Comparison of ENCODE assay signal across 18 cellular contexts in genomic region chr3:107627962-107628542, GRCh38.
DNase-seq lines count a peak whose midpoint lies in the region; ATAC-seq and TF ChIP-seq lines count a peak whose summit lies in the region.
"Had no signal": no experiment of that assay in that cellular context is flagged by ENCODE, and none has a peak within 500 bp of the region (broad histone marks: within the 10 kb centered on the region; RNA-seq: fewer than 3 reads in every experiment).

No MANE protein-coding gene starts in this region.

- no peak overlapping the region for H3K27ac Mint-ChIP-seq in CD14-positive monocyte
- H3K27ac Mint-ChIP-seq: activated naive CD4-positive, alpha-beta T cell treated with anti-CD3 and anti-CD28 coated beads, Interleukin-2, amount 10 ng/mL, durations not matched to agents 7 days and 5 days; naive B cell had no signal

- no peak for DNase-seq in CD14-positive monocyte (ENCODE audit: low spot score)
- no peak for DNase-seq in IMR-90
- DNase-seq in SK-MEL-5 (ENCODE audit: low read depth, low spot score), result peak; percentile 25
- no peak for DNase-seq in foreskin keratinocyte
- no peak for DNase-seq in MG63
- DNase-seq in NCI-H82 (lab: John Stamatoyannopoulos, UW), result no peak
- no peak for DNase-seq in LoVo (ENCODE audit: low spot score)
- no peak for DNase-seq in hepatic stellate cell (ENCODE audit: low spot score)
- DNase-seq: activated CD8-positive, alpha-beta memory T cell treated with anti-CD3 and anti-CD28 coated beads, Interleukin-2, amount 50 U/mL, for 4 hours; activated naive CD4-positive, alpha-beta T cell treated with anti-CD3 and anti-CD28 coated beads, Interleukin-2, amount 10 ng/mL, durations not matched to agents 7 days and 5 days; C1 segment of cervical spinal cord; hypothalamus; naive B cell; NCI-H187; stimulated activated CD4-positive, alpha-beta T cell treated with anti-CD3 and anti-CD28 coated beads, Interleukin-2, amount 100 ng/mL, for 48 hours; trophoblast cell had no signal

- H2AFZ ChIP-seq in IMR-90 (replicated peaks; ENCODE audit: low read length, poor library complexity), result no peak overlapping the region

- H4K91ac ChIP-seq in IMR-90 (ENCODE audit: insufficient read depth, low read depth, low read length), result no peak overlapping the region

- CTCF ChIA-PET in IMR-90 (lab: Yijun Ruan, JAX), result interaction anchor here (1.0 kb wide), 1 partner anchor 11 kb away, joined by 3 read pairs; no protein-coding TSS in a partner anchor

- no peak overlapping the region for H3K4me3 Mint-ChIP-seq in CD14-positive monocyte
- H3K4me3 Mint-ChIP-seq: activated naive CD4-positive, alpha-beta T cell treated with anti-CD3 and anti-CD28 coated beads, Interleukin-2, amount 10 ng/mL, durations not matched to agents 7 days and 5 days; naive B cell; WTC11 had no signal

- intact Hi-C loops in CD14-positive monocyte (cut with micrococcal nuclease) (no loop called here), IMR-90 (cut with micrococcal nuclease) (no loop called here)

- no peaks in the 10 kb centered on the region for H3K4me1 ChIP-seq in IMR-90 (ENCODE audit: control insufficient read depth, insufficient read depth, low read length)
- H3K4me1 ChIP-seq in foreskin keratinocyte, result peaks cover 4% of the 10 kb centered on the region

- H2BK120ac ChIP-seq in IMR-90 (ENCODE audit: low read depth, low read length), result no peak overlapping the region

- POLR2A ChIA-PET in IMR-90 (lab: Charles Lee; ENCODE audit: unreplicated experiment), result no interaction called here

- H3K18ac ChIP-seq in IMR-90 (ENCODE audit: low read depth, low read length), result no peak overlapping the region

- no peak for TF ChIP-seq POLR2A in IMR-90 (IDR thresholded peaks at IDR 0.05; ENCODE audit: low read depth, low read length)

- H4K20me1 ChIP-seq in IMR-90 (ENCODE audit: insufficient read depth, low read length), result no peaks in the 10 kb centered on the region

- no TSS peak for BruUV-seq in IMR-90 (replicated peaks; lab: Mats Ljungman, UMichigan)

- H3K79me1 ChIP-seq in IMR-90 (ENCODE audit: low read depth in 1 of 2, low read length in 2 of 2), result peaks cover 0 to 15% of the 10 kb centered on the region in 2 experiments; a peak in 3 of 4 replicates

- H3K56ac ChIP-seq in IMR-90 (ENCODE audit: extremely low read depth, insufficient read depth, low read length), result no peak overlapping the region

- H2AK9ac ChIP-seq in IMR-90 (replicated peaks; ENCODE audit: low read depth, low read length, poor library complexity), result no peak overlapping the region

- TF ChIP-seq RAD21 in IMR-90 (IDR thresholded peaks at IDR 0.05; ENCODE audit: low read length), result no peak

- no peaks in the 10 kb centered on the region for H3K27me3 Mint-ChIP-seq in CD14-positive monocyte (ENCODE audit: low read depth in 3 of 3)
- H3K27me3 Mint-ChIP-seq: activated naive CD4-positive, alpha-beta T cell treated with anti-CD3 and anti-CD28 coated beads, Interleukin-2, amount 10 ng/mL, durations not matched to agents 7 days and 5 days; naive B cell had no signal

- H3K4ac ChIP-seq in IMR-90 (ENCODE audit: low read depth, low read length), result no peak overlapping the region

- H3K4me3 ChIP-seq in IMR-90 (ENCODE audit: insufficient read depth, low read depth, low read length) (no peak overlapping the region), MG63 (no peak overlapping the region)
- H3K4me3 ChIP-seq: right atrium auricular region had no signal

- no peak overlapping the region for H3K4me2 ChIP-seq in IMR-90 (ENCODE audit: low read depth, low read length)

- H3K36me3 ChIP-seq in IMR-90 (ENCODE audit: control insufficient read depth, insufficient read depth, low read length) (no peaks in the 10 kb centered on the region), MG63 (no peaks in the 10 kb centered on the region)
- H3K36me3 ChIP-seq: right atrium auricular region had no signal

- H2BK5ac ChIP-seq in IMR-90 (ENCODE audit: low read depth, low read length, poor library complexity, severe bottlenecking), result no peak overlapping the region

- H3K14ac ChIP-seq in IMR-90 (replicated peaks; ENCODE audit: low read depth, low read length), result no peak overlapping the region

- no peak for ATAC-seq in IMR-90 (ENCODE audit: low read depth)
- no peak for ATAC-seq in foreskin keratinocyte
- ATAC-seq: WTC11 had no signal

- H3K23ac ChIP-seq in IMR-90 (ENCODE audit: low read depth, low read length), result no peak overlapping the region

- no peak overlapping the region for H4K5ac ChIP-seq in IMR-90 (ENCODE audit: low read depth, low read length)

- no peaks in the 10 kb centered on the region for H3K9me3 Mint-ChIP-seq in CD14-positive monocyte
- H3K9me3 Mint-ChIP-seq: activated naive CD4-positive, alpha-beta T cell treated with anti-CD3 and anti-CD28 coated beads, Interleukin-2, amount 10 ng/mL, durations not matched to agents 7 days and 5 days; naive B cell; WTC11 had no signal

- H3K9ac ChIP-seq in IMR-90 (ENCODE audit: low read depth, low read length), result no peak overlapping the region

- no peak overlapping the region for H4K8ac ChIP-seq in IMR-90 (ENCODE audit: low read depth in 2 of 2, low read length in 2 of 2)

- H3K27me3 ChIP-seq in IMR-90 (ENCODE audit: control insufficient read depth, insufficient read depth, low read length), result no peaks in the 10 kb centered on the region
- H3K27me3 ChIP-seq in foreskin keratinocyte, result no peaks in the 10 kb centered on the region
- H3K27me3 ChIP-seq in MG63, result no peaks in the 10 kb centered on the region
- H3K27me3 ChIP-seq: right atrium auricular region had no signal

- in situ Hi-C loops in IMR-90 (cut with MboI; ENCODE audit: low sequenced_read_pairs) (no loop called here), SK-MEL-5 (cut with HindIII; ENCODE audit: low pct_unique_long_range_greater_than_20kb, low sequenced_read_pairs) (no loop called here)

- H3K4me1 Mint-ChIP-seq in CD14-positive monocyte, result peaks cover 49% of the 10 kb centered on the region

- TF ChIP-seq CTCF in CD14-positive monocyte (IDR thresholded peaks at IDR 0.05) (peak; percentile 31), IMR-90 (conservative IDR thresholded peaks at IDR 0.05; ENCODE audit: low read depth, low read length) (peak; percentile 25; the same call in 1 of the 2 replicates), foreskin keratinocyte (conservative IDR thresholded peaks at IDR 0.05) (peak; percentile 39)

- H3K36me3 Mint-ChIP-seq in CD14-positive monocyte, result no peaks in the 10 kb centered on the region
- H3K36me3 Mint-ChIP-seq: activated naive CD4-positive, alpha-beta T cell treated with anti-CD3 and anti-CD28 coated beads, Interleukin-2, amount 10 ng/mL, durations not matched to agents 7 days and 5 days; naive B cell; WTC11 had no signal

- no peak overlapping the region for H2BK20ac ChIP-seq in IMR-90 (ENCODE audit: low read depth, low read length)

- no peaks in the 10 kb centered on the region for H3K9me1 ChIP-seq in IMR-90 (ENCODE audit: insufficient read depth, low read length)

- dilution Hi-C loops in IMR-90 (cut with HindIII; ENCODE audit: low sequenced_read_pairs, unreplicated experiment), result no loop called here

- H3K27ac ChIP-seq in IMR-90 (ENCODE audit: insufficient read depth, low read length), result no peak overlapping the region
- no peak overlapping the region for H3K27ac ChIP-seq in foreskin keratinocyte
- H3K27ac ChIP-seq: right atrium auricular region had no signal

- no peak overlapping the region for H2AK5ac ChIP-seq in IMR-90 (ENCODE audit: low read depth, low read length)

- no peak overlapping the region for H2BK15ac ChIP-seq in IMR-90 (ENCODE audit: low read depth, low read length)

- no peaks in the 10 kb centered on the region for H3K9me3 ChIP-seq in IMR-90 (ENCODE audit: control insufficient read depth, insufficient read depth, low read length)
- no peaks in the 10 kb centered on the region for H3K9me3 ChIP-seq in MG63
- H3K9me3 ChIP-seq: right atrium auricular region had no signal

TF ChIP-seq in IMR-90, 13 proteins besides CTCF, POLR2A, EP300 and RAD21:
- no peak for TF ChIP-seq RCOR1 (IDR thresholded peaks at IDR 0.05; ENCODE audit: insufficient replicate concordance, low read length)
- no peak for TF ChIP-seq BHLHE40 (IDR thresholded peaks at IDR 0.05; ENCODE audit: low read depth, low read length)
- TF ChIP-seq MXI1 (IDR thresholded peaks at IDR 0.05; ENCODE audit: borderline replicate concordance, low read depth, low read length), result no peak
- no peak for TF ChIP-seq MAZ (IDR thresholded peaks at IDR 0.05; ENCODE audit: borderline replicate concordance, low read depth, low read length)
- TF ChIP-seq USF2 (IDR thresholded peaks at IDR 0.05; ENCODE audit: low read depth, low read length), result no peak
- no peak for TF ChIP-seq SMC3 (IDR thresholded peaks at IDR 0.05; ENCODE audit: low read depth, low read length)
- TF ChIP-seq CEBPB (IDR thresholded peaks at IDR 0.05; ENCODE audit: low read depth, low read length), result no peak
- TF ChIP-seq FOS (IDR thresholded peaks at IDR 0.05; ENCODE audit: low read depth, low read length), result no peak
- TF ChIP-seq NFE2L2 (IDR thresholded peaks at IDR 0.05; ENCODE audit: low read depth, low read length), result no peak
- no peak for TF ChIP-seq ELK1 (IDR thresholded peaks at IDR 0.05; ENCODE audit: borderline replicate concordance, low read depth, low read length)
- no peak for TF ChIP-seq RFX5 (IDR thresholded peaks at IDR 0.05; ENCODE audit: low read depth, low read length)
- TF ChIP-seq CHD1 (IDR thresholded peaks at IDR 0.05; ENCODE audit: low read depth, low read length), result no peak
- TF ChIP-seq MAFK (IDR thresholded peaks at IDR 0.05; ENCODE audit: low read depth, low read length), result no peak
